8 cellular contexts compared by ENCODE assay signal in genomic region chr22:39117585-39118191, GRCh38. TPM values are rescaled to one million over a fixed set of nuclear protein-coding genes. Genes with fewer than 3 reads are reported as not detected.
DNase-seq lines count a peak whose midpoint lies in the region; ATAC-seq lines count a peak whose summit lies in the region.

No MANE protein-coding gene starts in this region.

- peak; percentile 47 for ATAC-seq in HG03196 (IDR thresholded peaks at IDR 0.05; ENCODE audit: unreplicated experiment)

- peak overlapping the region; percentile 9; the same call in 1 of the 2 replicates for H3K4me3 ChIP-seq in GM08714 (ENCODE audit: low read length)

- DNase-seq in SKM-1 (lab: John Stamatoyannopoulos, UW; ENCODE audit: unreplicated experiment) (peak; percentile 28), iPS-NIHi11 (ENCODE audit: low spot score) (peak; percentile 39), H4 (ENCODE audit: low spot score) (no peak), NCI-H524 treated with DMSO at 0.1 percent for 48 hours (lab: John Stamatoyannopoulos, UW) (no peak)
- DNase-seq in activated naive CD4-positive, alpha-beta T cell treated with anti-CD3 and anti-CD28 coated beads, Interleukin-2, amount 50 U/mL, for 16 hours: peak; percentile 64
- peak; percentile 31 to 41 (median 35) for DNase-seq in stimulated activated CD4-positive, alpha-beta T cell treated with anti-CD3 and anti-CD28 coated beads, TNF-alpha, amount 100 ng/mL, for 1 hour (ENCODE audit: low read depth in 3 of 3, low spot score in 1 of 3)

RNA-seq across cellular contexts. Expression of gene APOBEC3H, which starts 20.6 kb away (rescaled TPM):
- 1.4 and 2.6 TPM in 2 replicates for total RNA-seq in H4 (2014; rRNA removed; shearing (Covaris generic))

RNA-seq across cellular contexts. Expression of gene CBX7, which starts 34.8 kb away (rescaled TPM):
- total RNA-seq in H4 (2014; rRNA removed; shearing (Covaris generic)): 0.37 and 1.7 TPM in 2 replicates

RNA-seq across cellular contexts. Expression of gene APOBEC3G, which starts 40.6 kb away (rescaled TPM):
- 23.6 and 31.9 TPM in 2 replicates for total RNA-seq in H4 (2014; rRNA removed; shearing (Covaris generic))

Comparison
In these comparisons a context has a peak if more than half of its experiments do, and no peak if none do; other contexts are left out.
1. DNase-seq: peak in SKM-1 (single experiment), activated naive CD4-positive, alpha-beta T cell treated with anti-CD3 and anti-CD28 coated beads, Interleukin-2, amount 50 U/mL, for 16 hours (single experiment), iPS-NIHi11 (single experiment) and stimulated activated CD4-positive, alpha-beta T cell treated with anti-CD3 and anti-CD28 coated beads, TNF-alpha, amount 100 ng/mL, for 1 hour (3 of 3); none in H4 (single experiment) and NCI-H524 treated with DMSO at 0.1 percent for 48 hours (single experiment).